ENCODE assay signal across 27 cellular contexts in the genomic region with DNA sequence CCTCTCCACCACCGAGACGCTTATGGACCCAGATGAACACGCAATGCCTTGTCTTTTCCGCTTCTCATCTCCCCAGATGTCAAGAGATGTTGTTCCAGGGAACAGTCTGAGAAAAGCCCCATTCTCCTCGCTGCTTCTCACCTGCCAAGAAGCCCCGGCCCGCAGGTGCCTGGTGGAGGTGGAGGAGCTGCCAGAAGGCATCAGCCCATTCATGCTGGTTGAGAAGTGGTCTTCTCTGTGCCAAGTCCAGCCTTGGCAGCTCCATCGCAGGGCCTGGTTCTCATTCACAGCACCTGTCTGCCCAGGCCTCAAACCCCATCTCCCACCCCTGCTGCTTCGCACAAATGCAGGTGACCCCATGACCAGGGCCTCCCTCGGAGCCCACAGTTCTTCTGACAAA.
"Had no signal": no experiment of that assay in that cellular context is flagged by ENCODE, and none has a peak within 500 bp of the region (broad histone marks: within the 10 kb centered on the region; RNA-seq: fewer than 3 reads in every experiment).

No MANE protein-coding gene starts in this region.

- H3K4me3 Mint-ChIP-seq: activated B cell treated with CpG ODN at 0.5 μM for 24 hours; activated CD4-positive, alpha-beta memory T cell treated with anti-CD3 and anti-CD28 coated beads, Interleukin-2, amount 10 ng/mL, durations not matched to agents 7 days and 5 days; activated naive CD4-positive, alpha-beta T cell treated with anti-CD3 and anti-CD28 coated beads for 36 hours; activated naive CD8-positive, alpha-beta T cell; activated T-cell treated with anti-CD3 and anti-CD28 coated beads, Interleukin-2, amount 50 U/mL, for 4 hours; activated T-helper 17 cell treated with anti-CD3 and anti-CD28 coated beads, Interleukin-2, amount 50 U/mL, for 72 hours had no signal

- H3K27me3 ChIP-seq: MG63, SJSA1 had no signal

- H3K27me3 Mint-ChIP-seq: activated naive CD8-positive, alpha-beta T cell; activated T-helper 17 cell treated with anti-CD3 and anti-CD28 coated beads, Interleukin-2, amount 50 U/mL, for 72 hours had no signal

- H3K36me3 Mint-ChIP-seq: activated naive CD8-positive, alpha-beta T cell had no signal

- H3K4me3 ChIP-seq: adrenal gland, MG63, SJSA1 had no signal

- H3K9me3 Mint-ChIP-seq: activated B cell treated with CpG ODN at 0.5 μM for 24 hours; activated CD4-positive, alpha-beta memory T cell treated with anti-CD3 and anti-CD28 coated beads, Interleukin-2, amount 10 ng/mL, durations not matched to agents 7 days and 5 days; activated naive CD4-positive, alpha-beta T cell treated with anti-CD3 and anti-CD28 coated beads for 36 hours; activated T-cell treated with anti-CD3 and anti-CD28 coated beads, Interleukin-2, amount 50 U/mL, for 4 hours; activated T-helper 17 cell treated with anti-CD3 and anti-CD28 coated beads, Interleukin-2, amount 50 U/mL, for 72 hours had no signal

- ATAC-seq: activated T-cell treated with anti-CD3 and anti-CD28 coated beads, Interleukin-2, amount 50 U/mL, for 4 hours; activated T-helper 17 cell treated with anti-CD3 and anti-CD28 coated beads, Interleukin-2, amount 50 U/mL, for 72 hours; PC-3; SK-N-SH treated with all-trans-retinoic acid at 6 μM for 48 hours had no signal

- DNase-seq: activated B cell treated with CpG ODN at 0.5 μM for 24 hours; activated CD4-positive, alpha-beta memory T cell treated with anti-CD3 and anti-CD28 coated beads, Interleukin-2, amount 10 ng/mL, durations not matched to agents 7 days and 5 days; activated CD4-positive, alpha-beta T cell treated with anti-CD3 and anti-CD28 coated beads for 1 hour; activated CD4-positive, alpha-beta T cell treated with anti-CD3 and anti-CD28 coated beads, Interleukin-2, amount 50 U/mL, for 1 hour; activated gamma-delta T cell; activated naive CD4-positive, alpha-beta T cell treated with anti-CD3 and anti-CD28 coated beads for 36 hours; activated T-cell treated with anti-CD3 and anti-CD28 coated beads, Interleukin-2, amount 50 U/mL, for 4 hours; adrenal gland; anterior cingulate cortex; cerebellar nuclear complex; MG63; NCI-H1417; NCI-H1694; NCI-H2029; NCI-H510A treated with DMSO at 0.1 percent for 48 hours; NCI-H69; PC-3; SHP77; SW 1271; T1000 had no signal

- H3K27ac ChIP-seq: adrenal gland, SJSA1 had no signal

- H3K9me3 ChIP-seq: adrenal gland, MG63, SJSA1 had no signal

- H3K36me3 ChIP-seq: adrenal gland, MG63, SJSA1 had no signal

- FAIRE-seq: colon, RCC 7860, TTC549 had no signal

- H3K4me1 ChIP-seq: adrenal gland, SJSA1 had no signal

- H3K27ac Mint-ChIP-seq: activated B cell treated with CpG ODN at 0.5 μM for 24 hours; activated CD4-positive, alpha-beta memory T cell treated with anti-CD3 and anti-CD28 coated beads, Interleukin-2, amount 10 ng/mL, durations not matched to agents 7 days and 5 days; activated naive CD4-positive, alpha-beta T cell treated with anti-CD3 and anti-CD28 coated beads for 36 hours; activated naive CD8-positive, alpha-beta T cell; activated T-helper 17 cell treated with anti-CD3 and anti-CD28 coated beads, Interleukin-2, amount 50 U/mL, for 72 hours had no signal
